19 cellular contexts compared by ENCODE assay signal in genomic region chr2:157345647-157346389, GRCh38. TPM values are rescaled to one million over a fixed set of nuclear protein-coding genes. Genes with fewer than 3 reads are reported as not detected.
DNase-seq lines count a peak whose midpoint lies in the region; ATAC-seq, FAIRE-seq and TF ChIP-seq lines count a peak whose summit lies in the region.
"Had no signal": no experiment of that assay in that cellular context is flagged by ENCODE, and none has a peak within 500 bp of the region (broad histone marks: within the 10 kb centered on the region; RNA-seq: fewer than 3 reads in every experiment).

No MANE protein-coding gene starts in this region.

- peak overlapping the region; percentile 81 for H3K27ac ChIP-seq in GM23338 (ENCODE audit: low read depth)
- peak overlapping the region; percentile 93 for H3K27ac ChIP-seq in HUES48 (ENCODE audit: low read depth, low read length)
- H3K27ac ChIP-seq in H1 (ENCODE audit: low read depth, low read length), result no peak overlapping the region
- H3K27ac ChIP-seq in iPS-20b (ENCODE audit: low read length), result no peak overlapping the region
- no peak overlapping the region for H3K27ac ChIP-seq in right atrium auricular region
- H3K27ac ChIP-seq in tibial nerve, result no peak overlapping the region
- H3K27ac ChIP-seq: C4-2B had no signal

- H3K9ac ChIP-seq in HUES48 (ENCODE audit: low read depth, low read length) (no peak overlapping the region; the same call in 1 of the 2 replicates), H1 (replicated peaks in 1 of 4; ENCODE audit: extremely low read depth in 1 of 4, low read depth in 3 of 4, low read length in 3 of 4) (no peak overlapping the region), iPS-20b (ENCODE audit: low read depth, low read length) (peak overlapping the region; percentile 2; the same call in 1 of the 2 replicates)

- no peak for TF ChIP-seq RAD21 in H1 (IDR thresholded peaks at IDR 0.05 in 1 of 2, conservative IDR thresholded peaks at IDR 0.05 in 1 of 2; ENCODE audit: low read depth in 2 of 2, low read length in 2 of 2)

- H2AFZ ChIP-seq in GM23338 (no peak overlapping the region), H1 (ENCODE audit: low read length) (no peak overlapping the region)

- H4K8ac ChIP-seq in H1 (ENCODE audit: extremely low read depth, insufficient read depth, low read length), result no peak overlapping the region

- H3K23ac ChIP-seq in H1 (ENCODE audit: insufficient read length), result no peak overlapping the region

- H3K4me2 ChIP-seq in GM23338, result 0 out of 2 replicates have a peak overlapping the region, but pooled peaks have one; percentile 15
- peak overlapping the region in 1 of 2 experiments; percentile 35; a peak in 2 of 4 replicates for H3K4me2 ChIP-seq in H1 (ENCODE audit: insufficient read depth in 1 of 2, low read depth in 2 of 2, low read length in 2 of 2)

- H3K27me3 Mint-ChIP-seq in GM23338 (ENCODE audit: insufficient read depth, low read depth, poor library complexity), result no peaks in the 10 kb centered on the region
- H3K27me3 Mint-ChIP-seq: B cell; CD4-positive, alpha-beta memory T cell had no signal

- H4K5ac ChIP-seq in H1 (ENCODE audit: insufficient read length, low read depth, low read length), result no peak overlapping the region

- H3K4me3 Mint-ChIP-seq in GM23338, result no peak overlapping the region
- H3K4me3 Mint-ChIP-seq: B cell had no signal

- no peaks in the 10 kb centered on the region for H3F3A ChIP-seq in GM23338 (replicated peaks; ENCODE audit: low read depth)

- H3K18ac ChIP-seq in H1 (ENCODE audit: extremely low read depth, low read length), result no peak overlapping the region; the same call in 1 of the 2 replicates

- H3K36me3 ChIP-seq in GM23338 (ENCODE audit: insufficient read depth) (0 out of 2 replicates have a peak, but pooled peaks cover 4% of the 10 kb centered on the region), HUES48 (ENCODE audit: control insufficient read depth, insufficient read depth, low read length) (no peaks in the 10 kb centered on the region), H1 (ENCODE audit: control insufficient read depth in 2 of 4, insufficient read depth in 4 of 4, low read length in 3 of 4) (no peaks in the 10 kb centered on the region), iPS-20b (ENCODE audit: insufficient read depth, low read depth, low read length) (no peaks in the 10 kb centered on the region), right atrium auricular region (no peaks in the 10 kb centered on the region), tibial nerve (no peaks in the 10 kb centered on the region)

- CTCF ChIA-PET in H1 (lab: Charles Lee; ENCODE audit: partially characterized antibody), result interaction anchor here (1.1 to 4.7 kb wide), 9 partner anchors 9 to 54 kb away, joined by 3 to 54 read pairs (median 4); partner anchors contain the start of gene ERMN

- TF ChIP-seq CTCF in GM23338 (conservative IDR thresholded peaks at IDR 0.05; ENCODE audit: low read depth in 2 of 2), result no peak
- no peak for TF ChIP-seq CTCF in H1 (IDR thresholded peaks at IDR 0.05; ENCODE audit: control extremely low read depth in 1 of 3, insufficient read depth in 1 of 3, low read depth in 1 of 3, low read length in 3 of 3)
- TF ChIP-seq CTCF in right atrium auricular region (IDR thresholded peaks at IDR 0.05), result no peak
- TF ChIP-seq CTCF in tibial nerve (IDR thresholded peaks at IDR 0.05), result no peak

- H3K4ac ChIP-seq in H1 (replicated peaks; ENCODE audit: insufficient read length, low read depth, low read length), result peak overlapping the region; percentile 54

- no peak overlapping the region for H2BK15ac ChIP-seq in H1 (ENCODE audit: low read length)

- peak overlapping the region; percentile 86 for H3K27ac Mint-ChIP-seq in GM23338
- H3K27ac Mint-ChIP-seq: B cell had no signal

- H2BK20ac ChIP-seq in H1 (ENCODE audit: low read length), result no peak overlapping the region

- H3K14ac ChIP-seq in H1 (ENCODE audit: insufficient read length), result no peak overlapping the region

- H3K4me1 Mint-ChIP-seq in GM23338, result peaks cover 24% of the 10 kb centered on the region
- H3K4me1 Mint-ChIP-seq: B cell had no signal

- H3K4me1 ChIP-seq in GM23338 (ENCODE audit: insufficient read depth), result no peaks in the 10 kb centered on the region; the same call in 1 of the 2 replicates
- H3K4me1 ChIP-seq in HUES48 (ENCODE audit: control insufficient read depth, insufficient read depth, low read length), result peaks cover 9% of the 10 kb centered on the region
- peaks cover 0 to 10% (median 0%) of the 10 kb centered on the region in 4 experiments; a peak in 2 of 7 replicates for H3K4me1 ChIP-seq in H1 (replicated peaks in 1 of 4; ENCODE audit: control insufficient read depth in 3 of 4, insufficient read depth in 4 of 4, low read length in 3 of 4)
- H3K4me1 ChIP-seq in iPS-20b (ENCODE audit: insufficient read depth, low read length), result peaks cover 9% of the 10 kb centered on the region; the same call in 1 of the 2 replicates
- no peaks in the 10 kb centered on the region for H3K4me1 ChIP-seq in right atrium auricular region
- H3K4me1 ChIP-seq in tibial nerve, result no peaks in the 10 kb centered on the region

- peak; percentile 97 for ATAC-seq in GM23338
- ATAC-seq: K562 had no signal

- H3K27me3 ChIP-seq in GM23338 (ENCODE audit: insufficient read depth), result no peaks in the 10 kb centered on the region
- H3K27me3 ChIP-seq in HUES48 (ENCODE audit: control insufficient read depth, insufficient read depth, low read length), result no peaks in the 10 kb centered on the region
- H3K27me3 ChIP-seq in H1 (replicated peaks in 1 of 4; ENCODE audit: control insufficient read depth in 3 of 4, extremely low read depth in 1 of 4, insufficient read depth in 3 of 4, low read length in 3 of 4), result no peaks in the 10 kb centered on the region
- H3K27me3 ChIP-seq in iPS-20b (ENCODE audit: insufficient read depth, low read length), result no peaks in the 10 kb centered on the region
- H3K27me3 ChIP-seq in right atrium auricular region, result no peaks in the 10 kb centered on the region
- H3K27me3 ChIP-seq in tibial nerve, result no peaks in the 10 kb centered on the region

- no peaks in the 10 kb centered on the region for H3K23me2 ChIP-seq in H1 (ENCODE audit: low read depth, low read length)

- H3K56ac ChIP-seq in H1 (replicated peaks; ENCODE audit: insufficient read length, low read depth, low read length), result no peak overlapping the region

- no peak overlapping the region for H4K91ac ChIP-seq in H1 (replicated peaks; ENCODE audit: insufficient read length, low read length)

- H3K4me3 ChIP-seq in GM23338 (no peak overlapping the region), HUES48 (ENCODE audit: low read depth, low read length) (no peak overlapping the region), H1 (ENCODE audit: extremely low read depth in 1 of 4, insufficient read depth in 2 of 4, low read depth in 3 of 4, low read length in 4 of 4) (peak overlapping the region in 1 of 4 experiments; percentile 23; a peak in 1 of 8 replicates), iPS-20b (ENCODE audit: low read length) (peak overlapping the region; percentile 5; the same call in 1 of the 2 replicates), right atrium auricular region (no peak overlapping the region), tibial nerve (no peak overlapping the region)
- H3K4me3 ChIP-seq: K562 had no signal

- peak; percentile 64 for DNase-seq in GM23338 (ENCODE audit: low spot score)
- no peak for DNase-seq in H1 (ENCODE audit: low read depth in 1 of 2, low spot score in 2 of 2)
- DNase-seq in NCI-H128 (lab: John Stamatoyannopoulos, UW; ENCODE audit: unreplicated experiment), result no peak
- DNase-seq in activated CD4-positive, alpha-beta T cell treated with anti-CD3 and anti-CD28 coated beads for 1 hour, result no peak
- no peak for DNase-seq in right atrium auricular region (ENCODE audit: low spot score)
- DNase-seq in tibial nerve (ENCODE audit: low spot score in 2 of 2), result no peak
- DNase-seq: CD4-positive, alpha-beta memory T cell; DMS153; DMS79 treated with DMSO at 0.1 percent for 48 hours; EL; GDM1 had no signal

- TF ChIP-seq EP300 in H1 (IDR thresholded peaks at IDR 0.05; ENCODE audit: borderline replicate concordance in 1 of 2, low read depth in 2 of 2, low read length in 2 of 2) (no peak), tibial nerve (IDR thresholded peaks at IDR 0.05) (no peak)

- H2AK5ac ChIP-seq in H1 (ENCODE audit: low read depth, low read length), result no peak overlapping the region

- TF ChIP-seq POLR2A in H1 (IDR thresholded peaks at IDR 0.05; ENCODE audit: control extremely low read depth in 1 of 2, low read depth in 2 of 2, low read length in 2 of 2) (no peak), tibial nerve (IDR thresholded peaks at IDR 0.05) (no peak)

- H3K9me3 Mint-ChIP-seq in GM23338, result peaks cover 25% of the 10 kb centered on the region

- 0 out of 2 replicates have a peak overlapping the region, but pooled peaks have one; percentile 17 for H2BK12ac ChIP-seq in H1 (ENCODE audit: low read depth, low read length)

- H4K20me1 ChIP-seq in GM23338 (replicated peaks; ENCODE audit: insufficient read depth) (no peaks in the 10 kb centered on the region), H1 (replicated peaks in 1 of 2; ENCODE audit: control insufficient read depth in 1 of 2, insufficient read depth in 2 of 2, low read length in 2 of 2) (no peaks in the 10 kb centered on the region)

- peaks cover 23% of the 10 kb centered on the region for H3K36me3 Mint-ChIP-seq in GM23338 (ENCODE audit: low read depth)

- peak overlapping the region; percentile 18 for H2BK120ac ChIP-seq in H1 (replicated peaks; ENCODE audit: low read depth, low read length)

- POLR2A ChIA-PET in H1 (lab: Charles Lee; ENCODE audit: partially characterized antibody), result interaction anchor here (1.4 kb wide), 1 partner anchor 18 kb away, joined by 3 read pairs; no protein-coding TSS in a partner anchor

- no peak overlapping the region for H2BK5ac ChIP-seq in H1 (ENCODE audit: low read depth, low read length)

- H3K9me2 ChIP-seq in GM23338 (ENCODE audit: insufficient read depth), result peaks cover 4% of the 10 kb centered on the region; the same call in 1 of the 2 replicates

- no peaks in the 10 kb centered on the region for H3K79me2 ChIP-seq in GM23338 (replicated peaks; ENCODE audit: insufficient read depth)
- H3K79me2 ChIP-seq in H1 (ENCODE audit: control insufficient read depth in 1 of 2, insufficient read depth in 2 of 2, low read length in 2 of 2), result no peaks in the 10 kb centered on the region

- FAIRE-seq in H1 (lab: Jason Lieb, UNC), result peak; percentile 66
- FAIRE-seq: D721Med, GM12892, H54, K562 had no signal

- 66% methylated on average over 2 of the region's 2 CpGs; no CpG with 5 or more reads in 1 of the 2 experiments for WGBS in H1 (ENCODE audit: extremely low coverage in 1 of 2, insufficient coverage in 1 of 2, insufficient read length in 1 of 2, insufficient replicate concordance in 2 of 2, low coverage in 1 of 2, low lambda C conversion rate in 2 of 2, missing lambda C conversion rate in 1 of 2), 2 experiments
- WGBS in tibial nerve, 2 donors, result 76 to 77% methylated on average over 2 of the region's 2 CpGs

- no peaks in the 10 kb centered on the region for H3K79me1 ChIP-seq in H1 (ENCODE audit: low read depth, low read length)

- H3K9me3 ChIP-seq in HUES48 (ENCODE audit: control insufficient read depth, insufficient read depth, low read length) (peaks cover 14% of the 10 kb centered on the region), H1 (ENCODE audit: insufficient read depth in 2 of 2, low read depth in 1 of 2, low read length in 1 of 2) (peaks cover 24 to 32% of the 10 kb centered on the region in 2 experiments; a peak in 3 of 4 replicates), iPS-20b (ENCODE audit: insufficient read depth, low read depth, low read length) (peaks cover 31% of the 10 kb centered on the region; the same call in 1 of the 2 replicates), right atrium auricular region (no peaks in the 10 kb centered on the region), tibial nerve (peaks cover 0 to 20% (median 0%) of the 10 kb centered on the region in 4 donors)

RNA-seq across cellular contexts. Expression of gene ERMN, which starts 20.2 kb away (rescaled TPM):
- 0.35 TPM in 1 of 2 replicates, not detected in the other for total RNA-seq in GM23338 (2014; rRNA removed; shearing (Covaris generic))
- 0.17 and 0.44 TPM in 2 replicates for polyA plus RNA-seq in GM23338 (2016; fragmentation: Nextera tagmentation; extraction: Ambion mirVana)
- not detected in 2 replicates for total RNA-seq in H1 (2021; fragmentation: NEBNext Ultra II Directional; extraction: Animal tissue kit (Norgen Biotek cat#: 25700))
- polyA plus RNA-seq in H1 (2011; rRNA removed), result 0.02 and 0.11 TPM in 2 replicates
- 0.06 TPM for polyA plus RNA-seq in H1 (2011; cell fraction: cytosol; rRNA removed)
- polyA plus RNA-seq in H1 (2011; cell fraction: nucleus; rRNA removed), result 0.03 TPM
- polyA plus RNA-seq in H1 (2012, experiment 1 of 2), result 0.17 to 0.40 TPM (median 0.37 TPM) in 3 of 4 replicates, not detected in the other
- polyA plus RNA-seq in H1 (2012, experiment 2 of 2), result not detected
- polyA plus RNA-seq in H1 (2013, experiment 1 of 2), result 0.28 TPM
- 0.06 TPM for polyA plus RNA-seq in H1 (2013, experiment 2 of 2)
- polyA minus RNA-seq in H1 (2011; rRNA and poly(A)+ RNA removed), result 0.07 and 0.13 TPM in 2 replicates
- polyA minus RNA-seq in H1 (2011; cell fraction: cytosol; rRNA and poly(A)+ RNA removed), result not detected
- 1.8 TPM for polyA minus RNA-seq in H1 (2011; cell fraction: nucleus; rRNA and poly(A)+ RNA removed)
- not detected for total RNA-seq in right atrium auricular region
- total RNA-seq in tibial nerve, result 1 to 10 TPM in 3 of 4 donors, under 1 TPM in 1; 0.39 to 1.2 (median 1.1) TPM

Comparison
In these comparisons a context has a peak if more than half of its experiments do, and no peak if none do; other contexts are left out.
1. H3K27ac ChIP-seq: peak in GM23338 (single experiment) and HUES48 (single experiment); none in H1 (single experiment), iPS-20b (single experiment), right atrium auricular region (0 of 2) and tibial nerve (0 of 4).